9 cellular contexts compared by ENCODE assay signal in genomic region chr1:26274801-26275425, GRCh38. TPM values are rescaled to one million over a fixed set of nuclear protein-coding genes. Genes with fewer than 3 reads are reported as not detected.
A peak's percentile ranks its signal among the peaks of the same experiment; 100 is the strongest.
DNase-seq lines count a peak whose midpoint lies in the region; ATAC-seq and TF ChIP-seq lines count a peak whose summit lies in the region.
"Had no signal": no experiment of that assay in that cellular context is flagged by ENCODE, and none has a peak within 500 bp of the region (broad histone marks: within the 10 kb centered on the region; RNA-seq: fewer than 3 reads in every experiment).

No MANE protein-coding gene starts in this region.

- TF ChIP-seq CTCF in uterus (IDR thresholded peaks at IDR 0.05) = no peak

- H3K4me1 ChIP-seq in iPS-18a (ENCODE audit: control insufficient read depth, low read depth, low read length) (peaks cover 8% of the 10 kb centered on the region), uterus (peaks cover 3 to 15% of the 10 kb centered on the region in 2 donors)

- no peaks in the 10 kb centered on the region for H3K27me3 Mint-ChIP-seq in activated CD4-positive, alpha-beta memory T cell treated with anti-CD3 and anti-CD28 coated beads for 36 hours

- H3K27me3 ChIP-seq in iPS-18a (ENCODE audit: control insufficient read depth, insufficient read depth, low read length) = no peaks in the 10 kb centered on the region
- H3K27me3 ChIP-seq in uterus = no peaks in the 10 kb centered on the region

- ATAC-seq in Right ventricle myocardium superior (ENCODE audit: poor library complexity) (no peak), HG02798 (IDR thresholded peaks at IDR 0.05; ENCODE audit: poor library complexity, unreplicated experiment) (no peak)

- peaks cover 54% of the 10 kb centered on the region for H3K36me3 Mint-ChIP-seq in activated CD4-positive, alpha-beta memory T cell treated with anti-CD3 and anti-CD28 coated beads for 36 hours

- peak; percentile 57 for DNase-seq in Right ventricle myocardium superior
- DNase-seq in cardiac septum (ENCODE audit: low spot score) = no peak
- DNase-seq in activated CD4-positive, alpha-beta memory T cell treated with anti-CD3 and anti-CD28 coated beads for 36 hours = peak; percentile 36
- DNase-seq in uterus = no peak
- no peak for DNase-seq in GM03348 (ENCODE audit: low spot score)
- DNase-seq in NCI-H526 treated with DMSO at 0.1 percent for 48 hours (lab: John Stamatoyannopoulos, UW) = no peak

- H3K4me1 Mint-ChIP-seq in activated CD4-positive, alpha-beta memory T cell treated with anti-CD3 and anti-CD28 coated beads for 36 hours (ENCODE audit: low read depth) = peaks cover 47% of the 10 kb centered on the region

- H3K4me3 ChIP-seq in iPS-18a (ENCODE audit: low read length) (no peak overlapping the region), uterus (no peak overlapping the region)

- H3K27ac ChIP-seq in iPS-18a (ENCODE audit: low read length) (no peak overlapping the region), uterus (peak overlapping the region; percentile 80 to 86)

- H3K27ac Mint-ChIP-seq in activated CD4-positive, alpha-beta memory T cell treated with anti-CD3 and anti-CD28 coated beads for 36 hours = peak overlapping the region; percentile 40

- H3K9ac ChIP-seq in iPS-18a (ENCODE audit: low read length) = peak overlapping the region; percentile 9

- no peaks in the 10 kb centered on the region for H3K9me3 Mint-ChIP-seq in activated CD4-positive, alpha-beta memory T cell treated with anti-CD3 and anti-CD28 coated beads for 36 hours

- H3K9me3 ChIP-seq in iPS-18a (ENCODE audit: control insufficient read depth, low read depth, low read length) (no peaks in the 10 kb centered on the region), uterus (no peaks in the 10 kb centered on the region)

- no peak overlapping the region for H3K4me3 Mint-ChIP-seq in activated CD4-positive, alpha-beta memory T cell treated with anti-CD3 and anti-CD28 coated beads for 36 hours

- CTCF ChIA-PET in activated CD4-positive, alpha-beta memory T cell treated with anti-CD3 and anti-CD28 coated beads for 36 hours (lab: Charles Lee) = interaction anchor here (0.7 to 22.4 kb wide), 27 partner anchors 9 to 198 kb away, joined by 3 to 886 read pairs (median 4); partner anchors contain the start of genes CD52, CEP85, DHDDS and UBXN11

- POLR2A ChIA-PET in activated CD4-positive, alpha-beta memory T cell treated with anti-CD3 and anti-CD28 coated beads for 36 hours (lab: Charles Lee) = interaction anchor here (2.2 to 5.1 kb wide), 3 partner anchors 10 to 45 kb away, joined by 9 to 40 read pairs (median 18); partner anchors contain the start of gene CD52

- intact Hi-C loops in Right ventricle myocardium superior (cut with DNase I) = loop anchor here (1.0 kb wide), 1 partner anchor 47 kb away; no protein-coding TSS in a partner anchor
- intact Hi-C loops in cardiac septum (cut with DNase I) = loop anchor here (1.0 kb wide), 1 partner anchor 46 kb away; no protein-coding TSS in a partner anchor
- intact Hi-C loops in activated CD4-positive, alpha-beta memory T cell treated with anti-CD3 and anti-CD28 coated beads for 36 hours (cut with micrococcal nuclease) = loop anchor here (1.0 to 5.0 kb wide), 4 partner anchors 40 to 163 kb away; partner anchors contain the start of genes CEP85 and PDIK1L
- intact Hi-C loops in uterus (cut with DNase I; ENCODE audit: low total_unique reads) = no loop called here

- no peak for TF ChIP-seq POLR2A in uterus (IDR thresholded peaks at IDR 0.05)

- H3K36me3 ChIP-seq in iPS-18a (ENCODE audit: control insufficient read depth, low read depth, low read length) = peaks cover 62% of the 10 kb centered on the region
- no peaks in the 10 kb centered on the region for H3K36me3 ChIP-seq in uterus

RNA-seq across cellular contexts. Expression of gene SH3BGRL3, which starts 5.0 kb away (rescaled TPM):
- total RNA-seq in Right ventricle myocardium superior (33.9 TPM), cardiac septum (55.0 TPM), uterus (10 to 100 TPM in 3 of 4 donors, 1 to 10 TPM in 1; 5.0 to 86.6 (median 52.3) TPM)
- total RNA-seq in activated CD4-positive, alpha-beta memory T cell treated with anti-CD3 and anti-CD28 coated beads for 36 hours = 100 to 1,000 TPM; 305 to 320 TPM

RNA-seq across cellular contexts. Expression of gene UBXN11, which starts 31.5 kb away (rescaled TPM):
- total RNA-seq in Right ventricle myocardium superior = 8.3 TPM
- 8.3 TPM for total RNA-seq in cardiac septum
- 10 to 100 TPM; 24.5 to 26.1 TPM for total RNA-seq in activated CD4-positive, alpha-beta memory T cell treated with anti-CD3 and anti-CD28 coated beads for 36 hours
- total RNA-seq in uterus = 10 to 100 TPM in 3 of 4 donors, 1 to 10 TPM in 1; 7.4 to 36.5 (median 13.4) TPM

RNA-seq across cellular contexts. Expression of gene CEP85, which starts 40.9 kb away (rescaled TPM):
- 82.5 TPM for total RNA-seq in Right ventricle myocardium superior
- total RNA-seq in cardiac septum = 25.8 TPM
- total RNA-seq in activated CD4-positive, alpha-beta memory T cell treated with anti-CD3 and anti-CD28 coated beads for 36 hours = 10 to 100 TPM; 30.3 to 32.6 TPM
- 10 to 100 TPM in 1 of 4 donors, 1 to 10 TPM in 3; 1.8 to 14.0 (median 5.3) TPM for total RNA-seq in uterus

RNA-seq across cellular contexts. Expression of gene CD52, which starts 42.8 kb away (rescaled TPM):
- total RNA-seq in Right ventricle myocardium superior (4.4 TPM), cardiac septum (4.6 TPM), uterus (1 to 10 TPM in 1 of 4 donors, not detected in 3; 7.8 TPM)
- 100 to 1,000 TPM; 261 to 291 TPM for total RNA-seq in activated CD4-positive, alpha-beta memory T cell treated with anti-CD3 and anti-CD28 coated beads for 36 hours
- total RNA-seq: kidney epithelial cell had no signal

Comparison
In these comparisons a context has a peak if more than half of its experiments do, and no peak if none do; other contexts are left out.
1. DNase-seq: peak in Right ventricle myocardium superior (single experiment) and activated CD4-positive, alpha-beta memory T cell treated with anti-CD3 and anti-CD28 coated beads for 36 hours (single experiment); none in cardiac septum (single experiment), uterus (0 of 2), GM03348 (single experiment) and NCI-H526 treated with DMSO at 0.1 percent for 48 hours (single experiment).